ENCODE assay signal across 8 cellular contexts in genomic region chr3:177196473-177197040, GRCh38. TPM values are rescaled to one million over a fixed set of nuclear protein-coding genes. Genes with fewer than 3 reads are reported as not detected.
DNase-seq lines count a peak whose midpoint lies in the region; ATAC-seq and TF ChIP-seq lines count a peak whose summit lies in the region.

No MANE protein-coding gene starts in this region.

- DNase-seq in NCI-H2107 (lab: John Stamatoyannopoulos, UW), result peak; percentile 84
- DNase-seq in NCI-H2107 treated with DMSO at 0.1 percent for 48 hours (lab: John Stamatoyannopoulos, UW; ENCODE audit: unreplicated experiment), result no peak
- DNase-seq in Kasumi-1 (lab: John Stamatoyannopoulos, UW), result peak; percentile 56 to 73
- no peak for DNase-seq in activated CD4-positive, alpha-beta memory T cell treated with anti-CD3 and anti-CD28 coated beads for 36 hours
- peak; percentile 52 for DNase-seq in endothelial cell (ENCODE audit: low spot score)
- DNase-seq in mucosa of descending colon, result peak in 2 of 3 donors; percentile 62 to 64
- DNase-seq in substantia nigra (lab: John Stamatoyannopoulos, UW), result peak in 34 of 49 donors; percentile 18 to 69 (median 47)

- H3K36me3 ChIP-seq in mucosa of descending colon (ENCODE audit: low read depth), result no peaks in the 10 kb centered on the region

- intact Hi-C loops in activated CD4-positive, alpha-beta memory T cell treated with anti-CD3 and anti-CD28 coated beads for 36 hours (cut with micrococcal nuclease), result loop anchor here (5.0 kb wide), 3 partner anchors 401 to 1951 kb away; partner anchors contain the start of gene PIK3CA
- intact Hi-C loops in mucosa of descending colon (cut with DNase I, micrococcal nuclease), result loop anchor here (2.0 to 10.0 kb wide), 5 partner anchors 132 to 1188 kb away; no protein-coding TSS in a partner anchor

- no peak for ATAC-seq in mucosa of descending colon
- no peak for ATAC-seq in GM19452 (IDR thresholded peaks at IDR 0.05; ENCODE audit: unreplicated experiment)

- POLR2A ChIA-PET in activated CD4-positive, alpha-beta memory T cell treated with anti-CD3 and anti-CD28 coated beads for 36 hours (lab: Charles Lee), result interaction anchor here (0.6 to 5.6 kb wide), 6 partner anchors 12 to 231 kb away, joined by 3 to 79 read pairs (median 4); no protein-coding TSS in a partner anchor

- CTCF ChIA-PET in activated CD4-positive, alpha-beta memory T cell treated with anti-CD3 and anti-CD28 coated beads for 36 hours (lab: Charles Lee), result interaction anchor here (1.0 to 1.5 kb wide), 3 partner anchors 118 to 163 kb away, joined by 3 to 4 read pairs (median 4); no protein-coding TSS in a partner anchor

- H3K27me3 Mint-ChIP-seq in activated CD4-positive, alpha-beta memory T cell treated with anti-CD3 and anti-CD28 coated beads for 36 hours, result no peaks in the 10 kb centered on the region
- H3K27me3 Mint-ChIP-seq in endothelial cell (ENCODE audit: unreplicated experiment), result peaks cover 19% of the 10 kb centered on the region

- peak overlapping the region; percentile 63 for H3K4me3 ChIP-seq in mucosa of descending colon

- H3K9me3 ChIP-seq in mucosa of descending colon, result no peaks in the 10 kb centered on the region

- peaks cover 49% of the 10 kb centered on the region for H3K4me1 Mint-ChIP-seq in activated CD4-positive, alpha-beta memory T cell treated with anti-CD3 and anti-CD28 coated beads for 36 hours (ENCODE audit: low read depth)
- H3K4me1 Mint-ChIP-seq in endothelial cell (ENCODE audit: unreplicated experiment), result peaks cover 38% of the 10 kb centered on the region

- peak overlapping the region; percentile 86 for H3K27ac ChIP-seq in substantia nigra (ENCODE audit: low read depth, low read length, poor library complexity, severe bottlenecking)

- peaks cover 14% of the 10 kb centered on the region for H3K36me3 Mint-ChIP-seq in activated CD4-positive, alpha-beta memory T cell treated with anti-CD3 and anti-CD28 coated beads for 36 hours
- H3K36me3 Mint-ChIP-seq in endothelial cell (ENCODE audit: low read depth, unreplicated experiment), result peaks cover 7% of the 10 kb centered on the region

- peak overlapping the region; percentile 99 for H3K27ac Mint-ChIP-seq in activated CD4-positive, alpha-beta memory T cell treated with anti-CD3 and anti-CD28 coated beads for 36 hours
- H3K27ac Mint-ChIP-seq in endothelial cell (ENCODE audit: unreplicated experiment), result peak overlapping the region; percentile 100

- no peak for TF ChIP-seq CTCF in endothelial cell (IDR thresholded peaks at IDR 0.05; ENCODE audit: unreplicated experiment)
- TF ChIP-seq CTCF in mucosa of descending colon (IDR thresholded peaks at IDR 0.05), result no peak

- peak overlapping the region; percentile 90 for H3K4me3 Mint-ChIP-seq in activated CD4-positive, alpha-beta memory T cell treated with anti-CD3 and anti-CD28 coated beads for 36 hours
- H3K4me3 Mint-ChIP-seq in endothelial cell (ENCODE audit: unreplicated experiment), result peak overlapping the region; percentile 99

- peaks cover 25% of the 10 kb centered on the region for H3K4me1 ChIP-seq in mucosa of descending colon (ENCODE audit: low read depth)

- no peaks in the 10 kb centered on the region for H3K9me3 Mint-ChIP-seq in activated CD4-positive, alpha-beta memory T cell treated with anti-CD3 and anti-CD28 coated beads for 36 hours
- H3K9me3 Mint-ChIP-seq in endothelial cell (ENCODE audit: unreplicated experiment), result no peaks in the 10 kb centered on the region

RNA-seq across cellular contexts. Expression of gene TBL1XR1, which starts 0.7 kb away (rescaled TPM):
- 100 to 1,000 TPM; 158 to 167 TPM for total RNA-seq in activated CD4-positive, alpha-beta memory T cell treated with anti-CD3 and anti-CD28 coated beads for 36 hours
- 156 TPM for total RNA-seq in endothelial cell (ENCODE audit: unreplicated experiment)
- total RNA-seq in mucosa of descending colon, result 100 to 1,000 TPM; 175 to 200 (median 178) TPM

Comparison
In these comparisons a context has a peak if more than half of its experiments do, and no peak if none do; other contexts are left out.
1. DNase-seq: peak in NCI-H2107 (single experiment), Kasumi-1 (2 of 2), endothelial cell (single experiment), mucosa of descending colon (2 of 3) and substantia nigra (34 of 49); none in NCI-H2107 treated with DMSO at 0.1 percent for 48 hours (single experiment) and activated CD4-positive, alpha-beta memory T cell treated with anti-CD3 and anti-CD28 coated beads for 36 hours (single experiment).